In the genomic region with DNA sequence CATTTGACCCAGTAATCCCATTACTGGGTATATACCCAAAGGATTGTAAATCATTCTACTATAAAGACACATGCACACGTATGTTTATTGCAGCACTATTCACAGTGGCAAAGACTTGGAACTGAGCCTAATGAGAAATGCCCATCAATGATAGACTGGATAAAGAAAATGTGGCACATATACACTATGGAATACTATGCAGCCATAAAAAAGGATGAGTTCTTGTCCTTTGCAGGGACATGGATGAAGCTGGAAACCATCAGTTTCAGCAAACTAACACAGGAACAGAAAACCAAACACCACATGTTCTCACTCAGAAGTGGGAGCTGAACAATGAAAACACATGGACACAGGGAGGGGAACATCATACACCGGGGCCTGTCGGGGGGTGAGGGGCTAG, we compare ENCODE assay signal across 5 cellular contexts. TPM values are rescaled to one million over a fixed set of nuclear protein-coding genes. Genes with fewer than 3 reads are reported as not detected.
A peak's percentile ranks its signal among the peaks of the same experiment; 100 is the strongest.
DNase-seq lines count a peak whose midpoint lies in the region; ATAC-seq, FAIRE-seq and TF ChIP-seq lines count a peak whose summit lies in the region.
"Not testable (repeated sequence)": the region's sequence is repeated elsewhere in the genome, so short reads cannot be mapped to it uniquely, and the experiment has no call there.

No MANE protein-coding gene starts in this region.

- not testable (repeated sequence) for TF ChIP-seq CTCF in HEK293 (tag by site-specific recombination; IDR thresholded peaks at IDR 0.05); K562 (IDR thresholded peaks at IDR 0.05 in 2 of 3, conservative IDR thresholded peaks at IDR 0.05 in 1 of 3; ENCODE audit: insufficient read depth in 2 of 3, low read depth in 1 of 3, low read length in 3 of 3); HepG2 (CRISPR knock-in tag; IDR thresholded peaks at IDR 0.05); neural progenitor cell (IDR thresholded peaks at IDR 0.05)

- in situ Hi-C loops in K562 (cut with MboI); HepG2 (cut with HindIII; ENCODE audit: extremely low pct_ligation_motif_present, low pct_unique_long_range_greater_than_20kb): not testable (repeated sequence)

- not testable (repeated sequence) for H3K79me2 ChIP-seq in K562 (ENCODE audit: control insufficient read depth, insufficient read depth, low read length); HepG2 (ENCODE audit: insufficient read depth, low read length); neural progenitor cell (ENCODE audit: low read depth)

- H3K4me3 ChIP-seq in HEK293 (ENCODE audit: low read depth, low read length); K562; HepG2 (replicated peaks in 1 of 3; ENCODE audit: insufficient read depth in 1 of 3, low read depth in 2 of 3, low read length in 3 of 3); neural progenitor cell: not testable (repeated sequence)

- not testable (repeated sequence) for H2AFZ ChIP-seq in K562 (ENCODE audit: low read depth, low read length); HepG2 (ENCODE audit: low read length); neural progenitor cell (replicated peaks)

- H3K36me3 Mint-ChIP-seq in neural progenitor cell, result not testable (repeated sequence)

- not testable (repeated sequence) for H3K4me3 Mint-ChIP-seq in neural progenitor cell

- not testable (repeated sequence) for H3K27me3 ChIP-seq in K562 (ENCODE audit: control insufficient read depth in 2 of 2, insufficient read depth in 2 of 2, low read length in 2 of 2); neural progenitor cell
- peaks cover 0 to 17% of the 10 kb centered on the region in 2 experiments; a peak in 4 of 5 replicates for H3K27me3 ChIP-seq in HepG2 (ENCODE audit: control insufficient read depth in 1 of 2, insufficient read depth in 2 of 2, low read length in 2 of 2)

- not testable (repeated sequence) for H3K27ac ChIP-seq in HEK293 (ENCODE audit: extremely low read depth, low read depth, low read length); K562 (ENCODE audit: extremely low read depth, low read depth, low read length); HepG2 (ENCODE audit: extremely low read length, insufficient read depth, low read length); neural progenitor cell

- not testable (repeated sequence) for H3K9me3 ChIP-seq in HEK293 (ENCODE audit: control insufficient read depth, insufficient read depth, low read depth, low read length); K562 (replicated peaks; ENCODE audit: control insufficient read depth, insufficient read depth, low read depth, low read length); HepG2 (ENCODE audit: low read length); neural progenitor cell (ENCODE audit: low read depth)

- H3K27me3 Mint-ChIP-seq in neural progenitor cell (ENCODE audit: insufficient read depth, low read depth), result not testable (repeated sequence)

- TF ChIP-seq EP300 in K562 (IDR thresholded peaks at IDR 0.05; ENCODE audit: low read length); HepG2 (IDR thresholded peaks at IDR 0.05; ENCODE audit: low read depth in 2 of 2, low read length in 2 of 2); HepG2 (CRISPR knock-in tag; IDR thresholded peaks at IDR 0.05; ENCODE audit: borderline replicate concordance): not testable (repeated sequence)

- not testable (repeated sequence) for ATAC-seq in K562, HepG2

- peak overlapping the region; percentile 54 for H3K27ac Mint-ChIP-seq in neural progenitor cell

- not testable (repeated sequence) for H3K4me1 Mint-ChIP-seq in neural progenitor cell

- H3K36me3 ChIP-seq in HEK293 (ENCODE audit: control insufficient read depth in 2 of 2, insufficient read depth in 1 of 2, low read length in 2 of 2); K562 (ENCODE audit: control insufficient read depth, insufficient read depth, low read length); HepG2 (replicated peaks in 1 of 2; ENCODE audit: control insufficient read depth in 1 of 2, insufficient read depth in 2 of 2, low read length in 2 of 2); neural progenitor cell: not testable (repeated sequence)

- not testable (repeated sequence) for H3K4me1 ChIP-seq in HEK293 (ENCODE audit: control insufficient read depth, insufficient read depth, low read length); K562 (replicated peaks in 1 of 2; ENCODE audit: control insufficient read depth in 2 of 2, insufficient read depth in 2 of 2, low read length in 2 of 2); HepG2 (ENCODE audit: insufficient read depth, low read length); neural progenitor cell

- not testable (repeated sequence) for H4K20me1 ChIP-seq in K562 (replicated peaks; ENCODE audit: control insufficient read depth, insufficient read depth, low read length); HepG2 (ENCODE audit: insufficient read depth, low read length); neural progenitor cell (ENCODE audit: low read depth)

- intact Hi-C loops in K562 (cut with micrococcal nuclease); cardiac septum (cut with DNase I); HepG2 (cut with micrococcal nuclease; ENCODE audit: unreplicated experiment): not testable (repeated sequence)

- not testable (repeated sequence) for TF ChIP-seq POLR2A in K562 (conservative IDR thresholded peaks at IDR 0.05); HepG2 (IDR thresholded peaks at IDR 0.05; ENCODE audit: insufficient read depth in 1 of 2, low read depth in 2 of 2, low read length in 2 of 2)

- not testable (repeated sequence) for TF ChIP-seq RAD21 in K562 (CRISPR knock-in tag; conservative IDR thresholded peaks at IDR 0.05 in 1 of 2, IDR thresholded peaks at IDR 0.05 in 1 of 2); HepG2 (CRISPR knock-in tag; IDR thresholded peaks at IDR 0.05)

- not testable (repeated sequence) for BruUV-seq in K562 (replicated peaks; lab: Mats Ljungman, UMichigan); HepG2 (replicated peaks; lab: Mats Ljungman, UMichigan)

- FAIRE-seq in K562 (lab: Jason Lieb, UNC); HepG2 (lab: Jason Lieb, UNC): not testable (repeated sequence)

- DNase-seq in K562 (ENCODE audit: extremely low read depth in 1 of 4, low spot score in 3 of 4); HepG2 (ENCODE audit: low spot score); neural progenitor cell (ENCODE audit: low spot score): not testable (repeated sequence)
- peak; percentile 3 for DNase-seq in cardiac septum (ENCODE audit: low spot score)

- H3K9me1 ChIP-seq in K562 (ENCODE audit: control insufficient read depth, insufficient read depth, low read length), result not testable (repeated sequence)

- not testable (repeated sequence) for H3K9ac ChIP-seq in K562 (ENCODE audit: insufficient read depth in 1 of 2, low read depth in 2 of 2, low read length in 2 of 2); HepG2 (ENCODE audit: insufficient read depth, low read depth, low read length); neural progenitor cell

- 14% methylated on average over 1 of the region's 3 CpGs for WGBS in K562 (ENCODE audit: insufficient coverage, low coverage, missing lambda C conversion rate)
- 0% methylated on average over 3 of the region's 3 CpGs for WGBS in HepG2 (ENCODE audit: low lambda C conversion rate)

- not testable (repeated sequence) for H3F3A ChIP-seq in neural progenitor cell (ENCODE audit: low read depth)

- CTCF ChIA-PET in HEK293 (lab: Yijun Ruan, JAX), result interaction anchor here (0.6 kb wide), 2 partner anchors 12 to 695 kb away, joined by 3 to 4 read pairs; no protein-coding TSS in a partner anchor
- CTCF ChIA-PET in K562 (lab: Yijun Ruan, JAX; ENCODE audit: low intra/inter-chr PET ratio); HepG2 (lab: Yijun Ruan, JAX; ENCODE audit: low intra/inter-chr PET ratio, low total read pairs): not testable (repeated sequence)

- not testable (repeated sequence) for H3K9me3 Mint-ChIP-seq in neural progenitor cell

- POLR2A ChIA-PET in HEK293 (lab: Yijun Ruan, JAX); K562 (lab: Yijun Ruan, JAX); HepG2 (lab: Yijun Ruan, JAX): not testable (repeated sequence)

- H3K4me2 ChIP-seq in K562 (ENCODE audit: insufficient read depth, low read length); HepG2 (ENCODE audit: low read depth, low read length); neural progenitor cell: not testable (repeated sequence)

RNA-seq across cellular contexts. Expression of a gene that starts 56.3 kb away (rescaled TPM):
- total RNA-seq in K562 (2011; cell fraction: chromatin; rRNA removed; ENCODE audit: low replicate concordance), result 11.5 and 14.3 TPM in 2 replicates
- 8.3 and 11.6 TPM in 2 replicates for total RNA-seq in K562 (2011; cell fraction: nucleolus; rRNA removed)
- 19.2 and 24.9 TPM in 2 replicates for total RNA-seq in K562 (2011; cell fraction: nucleoplasm; rRNA removed)
- total RNA-seq in K562 (2014; rRNA removed) (78.4 and 97.8 TPM in 2 replicates), K562 (2014; rRNA removed; fragmentation: Illumina TruSeq; extraction: Trizol) (85.5 and 97.4 TPM in 2 replicates), K562 (2015; rRNA removed; fragmentation: Illumina TruSeq; extraction: Trizol) (56.4 and 57.9 TPM in 2 replicates), K562 (2021) (66.8 and 68.0 TPM in 2 replicates), cardiac septum (61.8 TPM), HepG2 (2016; rRNA removed; fragmentation: Illumina TruSeq; extraction: Trizol) (115 and 122 TPM in 2 replicates), neural progenitor cell (ENCODE audit: low replicate concordance) (71.8 and 99.9 TPM in 2 replicates)
- polyA plus RNA-seq in K562 (2011; rRNA removed) (63.8 and 85.2 TPM in 2 replicates), K562 (2014; fragmentation: Illumina TruSeq; extraction: Trizol) (92.8 and 96.8 TPM in 2 replicates), K562 (2014; fragmentation: Nextera tagmentation; extraction: Ambion mirVana) (10 to 100 TPM; 16.7 to 20.0 TPM), K562 (2014; rRNA removed) (66.4 and 73.9 TPM in 2 replicates), HepG2 (2011; rRNA removed) (115 and 146 TPM in 2 replicates)
- 31.1 and 72.2 TPM in 2 replicates for polyA plus RNA-seq in K562 (2011; cell fraction: cytosol; rRNA removed)
- 9.8 and 21.8 TPM in 2 replicates for polyA plus RNA-seq in K562 (2011; cell fraction: nucleus; rRNA removed)
- polyA plus RNA-seq in K562 (2012), result 53.4 and 78.6 TPM in 2 replicates
- polyA minus RNA-seq in K562 (2011; rRNA and poly(A)+ RNA removed), result 32.8 and 34.4 TPM in 2 replicates
- polyA minus RNA-seq in K562 (2011; cell fraction: cytosol; rRNA and poly(A)+ RNA removed), result 17.5 and 24.9 TPM in 2 replicates
- polyA minus RNA-seq in K562 (2011; cell fraction: nucleus; rRNA and poly(A)+ RNA removed), result 5.8 and 14.6 TPM in 2 replicates
- total RNA-seq in HepG2 (2016; cell fraction: cytosol; rRNA removed; fragmentation: Illumina TruSeq; extraction: Trizol; ENCODE audit: low read depth), result 141 and 162 TPM in 2 replicates
- total RNA-seq in HepG2 (2016; cell fraction: insoluble cytoplasmic fraction; rRNA removed; fragmentation: Illumina TruSeq; extraction: Trizol), result 99.8 and 128 TPM in 2 replicates
- total RNA-seq in HepG2 (2016; cell fraction: membrane; rRNA removed; fragmentation: Illumina TruSeq; extraction: Trizol), result 204 and 226 TPM in 2 replicates
- total RNA-seq in HepG2 (2016; cell fraction: nucleus; rRNA removed; fragmentation: Illumina TruSeq; extraction: Trizol), result 42.6 and 50.7 TPM in 2 replicates
- polyA plus RNA-seq in HepG2 (2011; cell fraction: cytosol; rRNA removed), result 68.6 and 128 TPM in 2 replicates
- 20.1 and 32.1 TPM in 2 replicates for polyA plus RNA-seq in HepG2 (2011; cell fraction: nucleus; rRNA removed)
- polyA plus RNA-seq in HepG2 (2012), result 136 and 145 TPM in 2 replicates
- polyA plus RNA-seq in HepG2 (2016; cell fraction: cytosol; fragmentation: Illumina TruSeq; extraction: Trizol; ENCODE audit: low read depth), result 197 and 237 TPM in 2 replicates
- 161 and 168 TPM in 2 replicates for polyA plus RNA-seq in HepG2 (2016; cell fraction: insoluble cytoplasmic fraction; fragmentation: Illumina TruSeq; extraction: Trizol; ENCODE audit: low read depth)
- polyA plus RNA-seq in HepG2 (2016; cell fraction: membrane; fragmentation: Illumina TruSeq; extraction: Trizol; ENCODE audit: low read depth), result 243 and 290 TPM in 2 replicates
- polyA plus RNA-seq in HepG2 (2016; cell fraction: nucleus; fragmentation: Illumina TruSeq; extraction: Trizol; ENCODE audit: insufficient read depth, low read depth), result 104 and 106 TPM in 2 replicates
- polyA minus RNA-seq in HepG2 (2011; rRNA and poly(A)+ RNA removed; ENCODE audit: low replicate concordance), result 17.9 and 35.5 TPM in 2 replicates
- polyA minus RNA-seq in HepG2 (2011; cell fraction: cytosol; rRNA and poly(A)+ RNA removed), result 42.3 and 45.6 TPM in 2 replicates
- 15.8 and 23.1 TPM in 2 replicates for polyA minus RNA-seq in HepG2 (2011; cell fraction: nucleus; rRNA and poly(A)+ RNA removed)
